9 cellular contexts compared by ENCODE assay signal in genomic region chr17:5282639-5283217, GRCh38. TPM values are rescaled to one million over a fixed set of nuclear protein-coding genes. Genes with fewer than 3 reads are reported as not detected.
DNase-seq lines count a peak whose midpoint lies in the region; ATAC-seq lines count a peak whose summit lies in the region.
"Had no signal": no experiment of that assay in that cellular context is flagged by ENCODE, and none has a peak within 500 bp of the region (broad histone marks: within the 10 kb centered on the region; RNA-seq: fewer than 3 reads in every experiment).

No MANE protein-coding gene starts in this region.

- H3K36me3 ChIP-seq in skeletal muscle tissue (ENCODE audit: control insufficient read depth in 3 of 3, insufficient read depth in 3 of 3, low read length in 3 of 3), result no peaks in the 10 kb centered on the region

- no peaks in the 10 kb centered on the region for H3K27me3 Mint-ChIP-seq in activated naive CD8-positive, alpha-beta T cell

- peak overlapping the region; percentile 86 for H3K4me3 Mint-ChIP-seq in activated naive CD8-positive, alpha-beta T cell

- H3K9me3 Mint-ChIP-seq in activated naive CD8-positive, alpha-beta T cell (ENCODE audit: low read depth), result no peaks in the 10 kb centered on the region

- H3K9ac ChIP-seq in skeletal muscle tissue (ENCODE audit: low read depth in 1 of 3, low read length in 3 of 3), result peak overlapping the region; percentile 80 to 87 (median 81)

- no peaks in the 10 kb centered on the region for H3K36me3 Mint-ChIP-seq in activated naive CD8-positive, alpha-beta T cell

- H3K27ac ChIP-seq in skeletal muscle tissue (ENCODE audit: low read depth, low read length), result peak overlapping the region; percentile 62

- ATAC-seq in GM21717 (IDR thresholded peaks at IDR 0.05; ENCODE audit: unreplicated experiment) (no peak), HG03571 (IDR thresholded peaks at IDR 0.05; ENCODE audit: unreplicated experiment) (no peak)

- H3K27me3 ChIP-seq in skeletal muscle tissue (ENCODE audit: control insufficient read depth in 3 of 3, insufficient read depth in 3 of 3, low read length in 3 of 3), result no peaks in the 10 kb centered on the region

- H3K4me1 ChIP-seq in skeletal muscle tissue (ENCODE audit: control insufficient read depth in 3 of 3, insufficient read depth in 3 of 3, low read length in 3 of 3), result peaks cover 29 to 31% (median 29%) of the 10 kb centered on the region in 3 donors

- H3K4me3 ChIP-seq in skeletal muscle tissue (ENCODE audit: low read length in 3 of 3), result peak overlapping the region; percentile 78 to 90 (median 82)

- peak overlapping the region; percentile 94 for H3K27ac Mint-ChIP-seq in activated naive CD8-positive, alpha-beta T cell

- peaks cover 36% of the 10 kb centered on the region for H3K4me1 Mint-ChIP-seq in activated naive CD8-positive, alpha-beta T cell (ENCODE audit: low read depth)

- DNase-seq in NCI-H82 (lab: John Stamatoyannopoulos, UW), result peak; percentile 74
- DNase-seq in NCI-H82 treated with DMSO at 0.1 percent for 48 hours (lab: John Stamatoyannopoulos, UW; ENCODE audit: unreplicated experiment), result no peak
- DNase-seq in NCI-H748 (lab: John Stamatoyannopoulos, UW; ENCODE audit: unreplicated experiment), result peak; percentile 52
- DNase-seq in hypothalamus (lab: John Stamatoyannopoulos, UW), result peak in 27 of 51 donors; percentile 2 to 60 (median 34)

- H3K9me3 ChIP-seq in skeletal muscle tissue (ENCODE audit: control insufficient read depth in 3 of 3, low read length in 3 of 3), result no peaks in the 10 kb centered on the region

RNA-seq across cellular contexts. Expression of gene RABEP1, which starts 0.6 kb away (rescaled TPM):
- 26.6 TPM for total RNA-seq in skeletal muscle tissue

RNA-seq across cellular contexts. Expression of gene SCIMP, which starts 48.1 kb away (rescaled TPM):
- total RNA-seq in skeletal muscle tissue, result 2.1 TPM
- total RNA-seq: lung microvascular endothelial cell had no signal
